Comparison of ENCODE assay signal across 1 cellular context in the genomic region with DNA sequence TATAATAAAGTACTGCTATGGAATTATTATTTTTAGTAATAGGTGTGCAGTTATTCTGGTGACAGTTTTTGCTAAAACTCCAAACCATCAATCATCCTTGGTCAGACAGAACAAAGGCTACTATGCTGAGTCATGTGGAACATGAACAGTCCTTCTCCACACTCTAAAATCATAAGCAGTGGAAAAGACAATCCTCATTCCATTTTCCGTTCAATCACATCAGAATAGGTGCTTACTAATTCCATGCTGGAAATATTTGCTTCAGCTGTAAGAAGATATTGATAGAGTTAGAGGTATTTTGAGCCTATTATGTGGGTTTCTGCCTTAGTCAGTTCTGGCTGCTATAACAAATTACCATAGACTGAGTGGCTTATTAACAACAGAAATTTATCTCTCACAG.
A peak's percentile ranks its signal among the peaks of the same experiment; 100 is the strongest.
TF ChIP-seq lines count a peak whose summit lies in the region.

No MANE protein-coding gene starts in this region.

TF ChIP-seq in K562, 482 proteins besides CTCF, POLR2A, EP300 and RAD21 (continued from another document):
- TF ChIP-seq PKNOX1 (IDR thresholded peaks at IDR 0.05) (peak; percentile 49; the same call in 1 of the 2 replicates), SNRNP70 (optimal IDR thresholded peaks at IDR 0.05; ENCODE audit: low read depth, low read length) (no peak), TRIM24 (IDR thresholded peaks at IDR 0.05) (no peak), RAD51 (IDR thresholded peaks at IDR 0.05; ENCODE audit: borderline replicate concordance, low read depth) (no peak), NUFIP1 (IDR thresholded peaks at IDR 0.05; ENCODE audit: partially characterized antibody) (no peak), ILF3 (IDR thresholded peaks at IDR 0.05; ENCODE audit: borderline replicate concordance) (no peak), MLLT1 (IDR thresholded peaks at IDR 0.05) (no peak), JUN (IDR thresholded peaks at IDR 0.05; ENCODE audit: borderline replicate concordance, low read depth, low read length) (no peak), JUN (CRISPR knock-in tag; IDR thresholded peaks at IDR 0.05; ENCODE audit: borderline replicate concordance) (no peak), FOXA1 (IDR thresholded peaks at IDR 0.05; ENCODE audit: borderline replicate concordance) (no peak), KDM4B (IDR thresholded peaks at IDR 0.05; ENCODE audit: borderline replicate concordance in 2 of 2, low read depth in 1 of 2) (no peak)
- TF ChIP-seq, protein P1, sequence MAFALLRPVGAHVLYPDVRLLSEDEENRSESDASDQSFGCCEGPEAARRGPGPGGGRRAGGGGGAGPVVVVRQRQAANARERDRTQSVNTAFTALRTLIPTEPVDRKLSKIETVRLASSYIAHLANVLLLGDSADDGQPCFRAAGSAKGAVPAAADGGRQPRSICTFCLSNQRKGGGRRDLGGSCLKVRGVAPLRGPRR (CRISPR knock-in tag; IDR thresholded peaks at IDR 0.05): no peak
